8 cellular contexts compared by ENCODE assay signal in genomic region chr11:95680169-95680929, GRCh38.
A peak's percentile ranks its signal among the peaks of the same experiment; 100 is the strongest.
DNase-seq lines count a peak whose midpoint lies in the region; ATAC-seq and TF ChIP-seq lines count a peak whose summit lies in the region.

No MANE protein-coding gene starts in this region.

- DNase-seq in choroid plexus epithelial cell (ENCODE audit: low read depth) (peak; percentile 93), smooth muscle cell (lab: John Stamatoyannopoulos, UW; ENCODE audit: unreplicated experiment) (no peak), cortex of kidney (lab: John Stamatoyannopoulos, UW) (no peak), iPS-NIHi7 (ENCODE audit: extremely low spot score) (no peak), SHP77 (lab: John Stamatoyannopoulos, UW) (no peak)

- H2AFZ ChIP-seq in ACC112 (ENCODE audit: low read length, unreplicated experiment) (peak overlapping the region; percentile 13), smooth muscle cell (ENCODE audit: low read depth) (peak overlapping the region; percentile 38)

- peak overlapping the region; percentile 34 for H3K4me2 ChIP-seq in smooth muscle cell

- H3K9me3 ChIP-seq in smooth muscle cell (replicated peaks; ENCODE audit: low read depth), result no peaks in the 10 kb centered on the region

- no peak overlapping the region for H3K27ac ChIP-seq in ACC112 (ENCODE audit: low read depth, low read length)
- peak overlapping the region; percentile 44 for H3K27ac ChIP-seq in smooth muscle cell (ENCODE audit: low read depth)

- no peak for TF ChIP-seq CTCF in choroid plexus epithelial cell (conservative IDR thresholded peaks at IDR 0.05; ENCODE audit: low read depth, low read length)
- TF ChIP-seq CTCF in smooth muscle cell (IDR thresholded peaks at IDR 0.05; ENCODE audit: borderline replicate concordance, insufficient read depth, poor library complexity, severe bottlenecking), result no peak

- WGBS in smooth muscle cell (ENCODE audit: low lambda C conversion rate), result 75% methylated on average over 3 of the region's 3 CpGs

- H3K36me3 ChIP-seq in ACC112 (ENCODE audit: insufficient read depth, low read length) (no peaks in the 10 kb centered on the region), smooth muscle cell (ENCODE audit: low read depth) (no peaks in the 10 kb centered on the region)

- no peak overlapping the region for H3K4me3 ChIP-seq in ACC112 (ENCODE audit: low read depth, low read length)
- no peak overlapping the region for H3K4me3 ChIP-seq in choroid plexus epithelial cell (ENCODE audit: low read depth, low read length)
- H3K4me3 ChIP-seq in smooth muscle cell, result no peak overlapping the region

- H3K4me1 ChIP-seq in ACC112 (ENCODE audit: control insufficient read depth, insufficient read depth, low read length, unreplicated experiment) (peaks cover 12% of the 10 kb centered on the region), smooth muscle cell (ENCODE audit: low read depth) (peaks cover 14% of the 10 kb centered on the region)

- H3K79me2 ChIP-seq in ACC112 (ENCODE audit: control insufficient read depth, insufficient read depth, low read length, unreplicated experiment) (no peaks in the 10 kb centered on the region), smooth muscle cell (ENCODE audit: low read depth) (no peaks in the 10 kb centered on the region)

- H3K27me3 ChIP-seq in ACC112 (ENCODE audit: insufficient read depth, low read length) (no peaks in the 10 kb centered on the region), smooth muscle cell (ENCODE audit: low read depth) (no peaks in the 10 kb centered on the region)

- H3K9ac ChIP-seq in smooth muscle cell (ENCODE audit: low read depth), result no peak overlapping the region

- ATAC-seq in GM19351 (IDR thresholded peaks at IDR 0.05; ENCODE audit: unreplicated experiment), result peak; percentile 88
- ATAC-seq in HG03439 (IDR thresholded peaks at IDR 0.05; ENCODE audit: unreplicated experiment), result peak; percentile 84

- H3F3A ChIP-seq in smooth muscle cell (ENCODE audit: low read depth), result peaks cover 6% of the 10 kb centered on the region

- H4K20me1 ChIP-seq in smooth muscle cell (ENCODE audit: low read depth), result no peaks in the 10 kb centered on the region
